In genomic region chr7:158062661-158063060, GRCh38 we compare ENCODE assay signal across 26 cellular contexts.
"Had no signal": no experiment of that assay in that cellular context is flagged by ENCODE, and none has a peak within 500 bp of the region (broad histone marks: within the 10 kb centered on the region; RNA-seq: fewer than 3 reads in every experiment).

No MANE protein-coding gene starts in this region.

- H3K27me3 ChIP-seq: pancreas, tibial nerve, uterus had no signal

- H3K4me1 ChIP-seq: heart right ventricle, lower lobe of right lung, pancreas, psoas muscle, tibial nerve, uterus had no signal

- H3K4me3 ChIP-seq: heart right ventricle, lower lobe of right lung, pancreas, psoas muscle, tibial nerve, uterus had no signal

- ATAC-seq: heart right ventricle; left cardiac atrium; left lobe of liver; left ventricle myocardium superior; lower lobe of right lung; naive thymus-derived CD8-positive, alpha-beta T cell; psoas muscle; right cardiac atrium; sciatic nerve; stimulated activated memory B cell treated with anti-CD40 and anti-IgM and Interleukin-4, amounts not matched to agents 10 μg/mL and 1 μg/mL and 100 μg/mL, for 72 hours; stimulated activated naive CD8-positive, alpha-beta T cell treated with anti-CD3 and anti-CD28 coated beads, Interleukin-15, amount 100 ng/mL, for 72 hours had no signal

- H3K9me3 ChIP-seq: lower lobe of right lung, pancreas, psoas muscle, uterus had no signal

- H3K36me3 ChIP-seq: heart right ventricle, lower lobe of right lung, pancreas, tibial nerve, uterus had no signal

- H3K27ac ChIP-seq: heart right ventricle, lower lobe of right lung, pancreas, psoas muscle, tibial nerve, uterus had no signal

- DNase-seq: heart right ventricle; hippocampal formation; kidney glomerular epithelial cell; left cardiac atrium; left ventricle myocardium superior; lower lobe of right lung; mammary epithelial cell; mesenchymal stem cell; nucleus accumbens; psoas muscle; small intestine; stimulated activated CD4-positive, alpha-beta T cell treated with anti-CD3 and anti-CD28 coated beads, Interleukin-1b, Interleukin-23, amount 100 ng/mL, for 48 hours; stimulated activated CD4-positive, alpha-beta T cell treated with anti-CD3 and anti-CD28 coated beads, Interleukin-2, amount 100 ng/mL, for 48 hours; stimulated activated CD4-positive, alpha-beta T cell treated with anti-CD3 and anti-CD28 coated beads, Interleukin-4, amount 100 ng/mL, for 4 hours; stimulated activated CD8-positive, alpha-beta memory T cell treated with anti-CD3 and anti-CD28 coated beads, Interleukin-4, amount 100 ng/mL, for 48 hours; stimulated activated naive CD4-positive, alpha-beta T cell treated with Interleukin-2 at 50 U/mL for 16 hours; stimulated activated naive CD8-positive, alpha-beta T cell treated with anti-CD3 and anti-CD28 coated beads, Interleukin-15, amount 100 ng/mL, for 72 hours; substantia nigra; uterus had no signal
